In genomic region chr6:131001945-131002661, GRCh38 we compare ENCODE assay signal across 18 cellular contexts.
DNase-seq lines count a peak whose midpoint lies in the region; ATAC-seq and TF ChIP-seq lines count a peak whose summit lies in the region.
"Had no signal": no experiment of that assay in that cellular context is flagged by ENCODE, and none has a peak within 500 bp of the region (broad histone marks: within the 10 kb centered on the region; RNA-seq: fewer than 3 reads in every experiment).

No MANE protein-coding gene starts in this region.

- no peak overlapping the region for H3K27ac Mint-ChIP-seq in neural progenitor cell
- H3K27ac Mint-ChIP-seq: activated naive CD8-positive, alpha-beta T cell treated with anti-CD3 and anti-CD28 coated beads for 36 hours; activated T-cell treated with anti-CD3 and anti-CD28 coated beads, Interleukin-2, amount 50 U/mL, for 72 hours; CD4-positive, alpha-beta T cell; memory B cell had no signal

- peaks cover 10% of the 10 kb centered on the region for H3K9me3 Mint-ChIP-seq in neural progenitor cell

- no peak overlapping the region for H2AFZ ChIP-seq in neural progenitor cell (replicated peaks)
- H2AFZ ChIP-seq in PC-9 = no peak overlapping the region

- no peaks in the 10 kb centered on the region for H3K27me3 Mint-ChIP-seq in neural progenitor cell (ENCODE audit: insufficient read depth, low read depth)
- H3K27me3 Mint-ChIP-seq: activated naive CD8-positive, alpha-beta T cell treated with anti-CD3 and anti-CD28 coated beads for 36 hours; CD4-positive, alpha-beta T cell; memory B cell had no signal

- no peak overlapping the region for H3K9ac ChIP-seq in neural progenitor cell

- no peak overlapping the region for H3K4me3 ChIP-seq in choroid plexus epithelial cell (ENCODE audit: low read depth, low read length)
- no peak overlapping the region for H3K4me3 ChIP-seq in neural progenitor cell
- H3K4me3 ChIP-seq in PC-9 = no peak overlapping the region
- H3K4me3 ChIP-seq in WERI-Rb-1 (ENCODE audit: low read depth, low read length) = no peak overlapping the region
- H3K4me3 ChIP-seq: A549 had no signal

- H3K79me2 ChIP-seq in neural progenitor cell (ENCODE audit: low read depth) (peaks cover 59% of the 10 kb centered on the region), PC-9 (ENCODE audit: low read depth) (no peaks in the 10 kb centered on the region)

- H3K4me3 Mint-ChIP-seq in neural progenitor cell = no peak overlapping the region
- H3K4me3 Mint-ChIP-seq: activated naive CD8-positive, alpha-beta T cell treated with anti-CD3 and anti-CD28 coated beads for 36 hours; activated T-cell treated with anti-CD3 and anti-CD28 coated beads, Interleukin-2, amount 50 U/mL, for 72 hours; CD4-positive, alpha-beta T cell; memory B cell had no signal

- intact Hi-C loops in left ventricle myocardium superior (cut with micrococcal nuclease) = no loop called here
- intact Hi-C loops in cardiac septum (cut with DNase I) = no loop called here
- intact Hi-C loops in PC-9 (cut with micrococcal nuclease; ENCODE audit: unreplicated experiment) = no loop called here

- peaks cover 1% of the 10 kb centered on the region for H3K9me3 ChIP-seq in neural progenitor cell (ENCODE audit: low read depth)
- peaks cover 6% of the 10 kb centered on the region; the same call in 1 of the 2 replicates for H3K9me3 ChIP-seq in PC-9 (ENCODE audit: insufficient read depth, low read depth)
- H3K9me3 ChIP-seq in WERI-Rb-1 (ENCODE audit: severe bottlenecking) = no peaks in the 10 kb centered on the region

- no peak for TF ChIP-seq CTCF in choroid plexus epithelial cell (conservative IDR thresholded peaks at IDR 0.05; ENCODE audit: low read depth, low read length)
- no peak for TF ChIP-seq CTCF in neural progenitor cell (IDR thresholded peaks at IDR 0.05)
- TF ChIP-seq CTCF in PC-9 (conservative IDR thresholded peaks at IDR 0.05) = no peak
- TF ChIP-seq CTCF in WERI-Rb-1 (IDR thresholded peaks at IDR 0.05; ENCODE audit: low read depth, low read length) = no peak

- DNase-seq in left ventricle myocardium superior (no peak), cardiac septum (ENCODE audit: low spot score) (no peak), choroid plexus epithelial cell (ENCODE audit: low read depth) (peak; percentile 37), neural progenitor cell (ENCODE audit: low spot score) (no peak), T1000 (lab: John Stamatoyannopoulos, UW) (no peak), PC-9 (no peak), WERI-Rb-1 (no peak)
- DNase-seq in stimulated activated CD4-positive, alpha-beta T cell treated with anti-CD3 and anti-CD28 coated beads, Interleukin-15, amount 100 ng/mL, for 24 hours = no peak
- DNase-seq: activated CD4-positive, alpha-beta T cell treated with anti-CD3 and anti-CD28 coated beads, Interleukin-2, amount 50 U/mL, for 4 hours; activated naive CD8-positive, alpha-beta T cell treated with anti-CD3 and anti-CD28 coated beads for 36 hours; activated T-cell treated with anti-CD3 and anti-CD28 coated beads, Interleukin-2, amount 50 U/mL, for 72 hours; CD4-positive, alpha-beta T cell; NCI-H1417; NCI-H82; small intestine; upper lobe of left lung had no signal

- H3K4me1 ChIP-seq in neural progenitor cell (peaks cover 44% of the 10 kb centered on the region), PC-9 (replicated peaks; ENCODE audit: insufficient read depth) (peaks cover 5% of the 10 kb centered on the region)

- POLR2A ChIA-PET in PC-9 (lab: Charles Lee; ENCODE audit: unreplicated experiment) = no interaction called here

- BruUV-seq in PC-9 (replicated peaks; lab: Mats Ljungman, UMichigan) = no TSS peak

- peak; percentile 14 for ATAC-seq in left ventricle myocardium superior
- ATAC-seq: A549; activated T-cell treated with anti-CD3 and anti-CD28 coated beads, Interleukin-2, amount 50 U/mL, for 72 hours had no signal

- H3F3A ChIP-seq in neural progenitor cell (ENCODE audit: low read depth) (peaks cover 4% of the 10 kb centered on the region), PC-9 (ENCODE audit: insufficient read depth, low read depth) (no peaks in the 10 kb centered on the region)

- H3K4me2 ChIP-seq in neural progenitor cell (peak overlapping the region; percentile 26), PC-9 (no peak overlapping the region)
- H3K4me2 ChIP-seq: A549 had no signal

- H3K4me1 Mint-ChIP-seq in neural progenitor cell = peaks cover 26% of the 10 kb centered on the region

- H3K36me3 ChIP-seq in neural progenitor cell (no peaks in the 10 kb centered on the region), PC-9 (ENCODE audit: low read depth) (no peaks in the 10 kb centered on the region), WERI-Rb-1 (no peaks in the 10 kb centered on the region)
- H3K36me3 ChIP-seq: upper lobe of left lung had no signal

- CTCF ChIA-PET in PC-9 (lab: Charles Lee) = no interaction called here

- H4K20me1 ChIP-seq in neural progenitor cell (ENCODE audit: low read depth) (peaks cover 18% of the 10 kb centered on the region), PC-9 (ENCODE audit: insufficient read depth) (no peaks in the 10 kb centered on the region)

- no peak overlapping the region for H3K27ac ChIP-seq in neural progenitor cell
- H3K27ac ChIP-seq in PC-9 = no peak overlapping the region
- no peak overlapping the region for H3K27ac ChIP-seq in WERI-Rb-1
- H3K27ac ChIP-seq: A549 had no signal

- H3K27me3 ChIP-seq in neural progenitor cell = no peaks in the 10 kb centered on the region
- no peaks in the 10 kb centered on the region for H3K27me3 ChIP-seq in PC-9 (ENCODE audit: insufficient read depth, low read depth)
- no peaks in the 10 kb centered on the region for H3K27me3 ChIP-seq in WERI-Rb-1 (ENCODE audit: insufficient read depth, low read depth, severe bottlenecking)
- H3K27me3 ChIP-seq: upper lobe of left lung had no signal

- H3K9me2 ChIP-seq in PC-9 (ENCODE audit: insufficient read depth) = no peaks in the 10 kb centered on the region

- peaks cover 5% of the 10 kb centered on the region for H3K36me3 Mint-ChIP-seq in neural progenitor cell
